ENCODE assay signal across 11 cellular contexts in genomic region chr5:34415559-34416198, GRCh38.
DNase-seq lines count a peak whose midpoint lies in the region; ATAC-seq and FAIRE-seq lines count a peak whose summit lies in the region.
"Had no signal": no experiment of that assay in that cellular context is flagged by ENCODE, and none has a peak within 500 bp of the region (broad histone marks: within the 10 kb centered on the region; RNA-seq: fewer than 3 reads in every experiment).

No MANE protein-coding gene starts in this region.

- H3K36me3 Mint-ChIP-seq in activated CD4-positive, alpha-beta T cell treated with anti-CD3 and anti-CD28 coated beads for 36 hours (ENCODE audit: low read depth) = peaks cover 1% of the 10 kb centered on the region

- CTCF ChIA-PET in activated CD4-positive, alpha-beta T cell treated with anti-CD3 and anti-CD28 coated beads for 36 hours (lab: Charles Lee) = interaction anchor here (0.6 to 0.8 kb wide), 4 partner anchors 8 to 565 kb away, joined by 3 to 4 read pairs (median 4); no protein-coding TSS in a partner anchor

- no peak overlapping the region for H3K4me3 Mint-ChIP-seq in activated CD4-positive, alpha-beta T cell treated with anti-CD3 and anti-CD28 coated beads for 36 hours

- peaks cover 5% of the 10 kb centered on the region for H3K4me1 Mint-ChIP-seq in activated CD4-positive, alpha-beta T cell treated with anti-CD3 and anti-CD28 coated beads for 36 hours

- DNase-seq in activated CD4-positive, alpha-beta T cell treated with anti-CD3 and anti-CD28 coated beads for 36 hours = no peak
- no peak for DNase-seq in activated CD4-positive, alpha-beta T cell treated with anti-CD3 and anti-CD28 coated beads for 48 hours
- DNase-seq in OCI-M1 (lab: John Stamatoyannopoulos, UW) = peak; percentile 51
- DNase-seq in stimulated activated naive CD8-positive, alpha-beta T cell treated with anti-CD3 and anti-CD28 coated beads, Interleukin-15, Interleukin-2, amounts not matched to agents 100 U/mL and 50 U/mL, for 24 hours = no peak
- DNase-seq in HUDEP-2 (lab: John Stamatoyannopoulos, UW; ENCODE audit: unreplicated experiment in 76 of 76) = no peak
- no peak for DNase-seq in NCI-H226
- no peak for DNase-seq in RCC 7860 (ENCODE audit: low spot score)
- DNase-seq: right cardiac atrium had no signal

- peaks cover 6% of the 10 kb centered on the region for H3K9me3 Mint-ChIP-seq in activated CD4-positive, alpha-beta T cell treated with anti-CD3 and anti-CD28 coated beads for 36 hours (ENCODE audit: low read depth)

- ATAC-seq in activated CD4-positive, alpha-beta T cell treated with anti-CD3 and anti-CD28 coated beads for 36 hours = peak; percentile 96
- peak; percentile 99 for ATAC-seq in HG02852 (IDR thresholded peaks at IDR 0.05; ENCODE audit: unreplicated experiment)
- peak; percentile 81 for ATAC-seq in stimulated activated naive CD8-positive, alpha-beta T cell treated with anti-CD3 and anti-CD28 coated beads, Interleukin-15, Interleukin-2, amounts not matched to agents 100 U/mL and 50 U/mL, for 24 hours
- ATAC-seq: HCT116, right cardiac atrium had no signal

- peaks cover 5% of the 10 kb centered on the region for H3K27me3 Mint-ChIP-seq in activated CD4-positive, alpha-beta T cell treated with anti-CD3 and anti-CD28 coated beads for 36 hours

- POLR2A ChIA-PET in activated CD4-positive, alpha-beta T cell treated with anti-CD3 and anti-CD28 coated beads for 36 hours (lab: Charles Lee) = no interaction called here

- intact Hi-C loops in activated CD4-positive, alpha-beta T cell treated with anti-CD3 and anti-CD28 coated beads for 36 hours (cut with DNase I, micrococcal nuclease) = no loop called here

- no peak for FAIRE-seq in RCC 7860 (lab: Jason Lieb, UNC)
- FAIRE-seq: A204.1 had no signal

- H3K27ac Mint-ChIP-seq in activated CD4-positive, alpha-beta T cell treated with anti-CD3 and anti-CD28 coated beads for 36 hours = no peak overlapping the region
